ENCODE assay signal across 1 cellular context in genomic region chr15:66679043-66679656, GRCh38.
TF ChIP-seq lines count a peak whose summit lies in the region.

No MANE protein-coding gene starts in this region.

TF ChIP-seq in H1, 55 proteins besides CTCF, POLR2A, EP300 and RAD21:
- TF ChIP-seq SIN3A (conservative IDR thresholded peaks at IDR 0.05 in 1 of 2, IDR thresholded peaks at IDR 0.05 in 1 of 2; ENCODE audit: low read depth in 1 of 2, low read length in 2 of 2) = no peak
